Comparison of ENCODE assay signal across 17 cellular contexts in the genomic region with DNA sequence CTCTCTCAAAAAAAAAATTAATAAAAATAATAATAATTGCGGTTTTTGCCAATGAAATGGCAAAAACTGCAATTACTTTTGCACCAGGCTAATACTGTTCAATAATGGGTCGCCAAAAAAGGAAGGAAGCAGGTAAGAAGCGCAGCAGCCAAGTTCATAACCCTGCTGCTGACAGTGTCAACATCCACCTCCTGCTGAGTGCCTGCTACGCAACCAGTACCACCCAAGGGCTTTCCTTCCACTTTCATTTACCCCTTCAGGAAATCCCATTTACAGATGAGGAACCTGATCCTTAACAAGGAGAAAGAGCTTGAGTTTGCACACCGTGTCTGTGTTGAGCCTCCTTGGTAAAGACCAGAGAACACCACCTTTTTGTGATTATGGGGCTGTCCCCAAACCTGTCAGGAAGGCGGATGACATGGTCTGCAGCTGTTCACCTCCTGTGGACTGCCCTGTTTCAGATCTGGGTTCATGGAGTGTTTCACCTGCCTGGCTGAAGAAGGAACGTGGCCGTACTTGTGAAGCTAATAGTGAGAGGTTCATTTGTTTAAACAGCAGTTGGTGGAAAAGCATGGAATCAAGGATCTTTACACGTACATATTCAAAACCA.
A peak's percentile ranks its signal among the peaks of the same experiment; 100 is the strongest.
DNase-seq lines count a peak whose midpoint lies in the region; ATAC-seq and TF ChIP-seq lines count a peak whose summit lies in the region.
"Had no signal": no experiment of that assay in that cellular context is flagged by ENCODE, and none has a peak within 500 bp of the region (broad histone marks: within the 10 kb centered on the region; RNA-seq: fewer than 3 reads in every experiment).

No MANE protein-coding gene starts in this region.

- POLR2A ChIA-PET in CD8-positive, alpha-beta memory T cell (lab: Charles Lee) = no interaction called here

- H3K4me1 ChIP-seq in thyroid gland (no peaks in the 10 kb centered on the region), heart right ventricle (peaks cover 0 to 17% (median 0%) of the 10 kb centered on the region in 9 donors)
- peaks cover 7% of the 10 kb centered on the region for H3K4me1 ChIP-seq in CD8-positive, alpha-beta memory T cell (ENCODE audit: insufficient read depth, low read length)
- H3K4me1 ChIP-seq: breast epithelium, pancreas had no signal

- DNase-seq in NCI-H748 (lab: John Stamatoyannopoulos, UW; ENCODE audit: unreplicated experiment) (peak; percentile 11), NCI-H748 treated with DMSO at 0.1 percent for 48 hours (lab: John Stamatoyannopoulos, UW) (no peak), KBM-7 (peak; percentile 54), NOMO-1 treated with DMSO at 0.1 percent for 48 hours (lab: John Stamatoyannopoulos, UW; ENCODE audit: unreplicated experiment) (peak; percentile 36), mucosa of gallbladder (ENCODE audit: low spot score) (peak; percentile 34), thyroid gland (no peak), heart right ventricle (no peak)
- DNase-seq in CD8-positive, alpha-beta memory T cell = no peak
- DNase-seq: ACHN; activated CD4-positive, alpha-beta memory T cell treated with anti-CD3 and anti-CD28 coated beads, Interleukin-2, amount 10 ng/mL, durations not matched to agents 7 days and 5 days; left ventricle myocardium superior; NCI-H1048; NCI-H446; pancreas had no signal

- H3K4me3 ChIP-seq in thyroid gland (replicated peaks in 1 of 3) = no peak overlapping the region
- H3K4me3 ChIP-seq in heart right ventricle = no peak overlapping the region
- no peak overlapping the region for H3K4me3 ChIP-seq in CD8-positive, alpha-beta memory T cell (ENCODE audit: low read length)
- H3K4me3 ChIP-seq: breast epithelium, pancreas, vagina had no signal

- peaks cover 5 to 36% (median 8%) of the 10 kb centered on the region in 3 donors for H3K36me3 Mint-ChIP-seq in CD8-positive, alpha-beta memory T cell

- CTCF ChIA-PET in CD8-positive, alpha-beta memory T cell (lab: Charles Lee) = interaction anchor here (2.3 to 4.2 kb wide), 2 partner anchors 11 to 13 kb away, joined by 12 to 18 read pairs; no protein-coding TSS in a partner anchor

- no peak overlapping the region for H3K27ac Mint-ChIP-seq in CD8-positive, alpha-beta memory T cell
- H3K27ac Mint-ChIP-seq: activated CD4-positive, alpha-beta memory T cell treated with anti-CD3 and anti-CD28 coated beads, Interleukin-2, amount 10 ng/mL, durations not matched to agents 7 days and 5 days had no signal

- no peak for TF ChIP-seq POLR2A in thyroid gland (IDR thresholded peaks at IDR 0.05)

- H3K27ac ChIP-seq in thyroid gland (no peak overlapping the region), heart right ventricle (no peak overlapping the region)
- H3K27ac ChIP-seq in CD8-positive, alpha-beta memory T cell (ENCODE audit: low read depth, low read length) = no peak overlapping the region
- H3K27ac ChIP-seq: breast epithelium, vagina had no signal

- no peak overlapping the region for H3K4me3 Mint-ChIP-seq in CD8-positive, alpha-beta memory T cell
- H3K4me3 Mint-ChIP-seq: activated CD4-positive, alpha-beta memory T cell treated with anti-CD3 and anti-CD28 coated beads, Interleukin-2, amount 10 ng/mL, durations not matched to agents 7 days and 5 days had no signal

- intact Hi-C loops in thyroid gland (cut with DNase I) = no loop called here
- intact Hi-C loops in heart right ventricle (cut with DNase I) = no loop called here

- H3K27me3 Mint-ChIP-seq in CD8-positive, alpha-beta memory T cell = peaks cover 0 to 1% of the 10 kb centered on the region in 2 donors
- H3K27me3 Mint-ChIP-seq: activated CD4-positive, alpha-beta memory T cell treated with anti-CD3 and anti-CD28 coated beads, Interleukin-2, amount 10 ng/mL, durations not matched to agents 7 days and 5 days had no signal

- H3K9me3 ChIP-seq in thyroid gland (no peaks in the 10 kb centered on the region), heart right ventricle (peaks cover 0 to 18% (median 2%) of the 10 kb centered on the region in 11 donors)
- H3K9me3 ChIP-seq in CD8-positive, alpha-beta memory T cell (ENCODE audit: low read length) = no peaks in the 10 kb centered on the region
- H3K9me3 ChIP-seq: pancreas, vagina had no signal

- no peak for ATAC-seq in heart right ventricle
- ATAC-seq: esophagus mucosa, left ventricle myocardium superior had no signal

- in situ Hi-C loops in KBM-7 (cut with MboI; ENCODE audit: low pct_unique_long_range_greater_than_20kb, low sequenced_read_pairs) = no loop called here

- peaks cover 14 to 27% (median 23%) of the 10 kb centered on the region in 3 donors for H3K4me1 Mint-ChIP-seq in CD8-positive, alpha-beta memory T cell

- peaks cover 0 to 11% (median 2%) of the 10 kb centered on the region in 5 donors for H3K9me3 Mint-ChIP-seq in CD8-positive, alpha-beta memory T cell

- TF ChIP-seq CTCF in thyroid gland (IDR thresholded peaks at IDR 0.05) (no peak), heart right ventricle (IDR thresholded peaks at IDR 0.05) (no peak)

- WGBS in thyroid gland, 2 donors = 81 to 85% methylated on average over 9 of the region's 9 CpGs
- 80 to 85% methylated on average over 9 of the region's 9 CpGs for WGBS in heart right ventricle, 2 donors

- H3K27me3 ChIP-seq in thyroid gland (no peaks in the 10 kb centered on the region), heart right ventricle (no peaks in the 10 kb centered on the region)
- H3K27me3 ChIP-seq in CD8-positive, alpha-beta memory T cell (ENCODE audit: insufficient read depth, low read length, poor library complexity, severe bottlenecking) = no peaks in the 10 kb centered on the region
- H3K27me3 ChIP-seq: breast epithelium, pancreas, vagina had no signal

- H3K36me3 ChIP-seq in thyroid gland = no peaks in the 10 kb centered on the region
- H3K36me3 ChIP-seq in heart right ventricle = peaks cover 0 to 3% (median 0%) of the 10 kb centered on the region in 9 donors
- no peaks in the 10 kb centered on the region for H3K36me3 ChIP-seq in CD8-positive, alpha-beta memory T cell (ENCODE audit: insufficient read depth, low read length)
- H3K36me3 ChIP-seq: breast epithelium, pancreas, vagina had no signal

Comparison
In these comparisons a context has a peak if more than half of its experiments do, and no peak if none do; other contexts are left out.
1. DNase-seq: peak in NCI-H748 (single experiment), KBM-7 (single experiment), NOMO-1 treated with DMSO at 0.1 percent for 48 hours (single experiment) and mucosa of gallbladder (single experiment); none in NCI-H748 treated with DMSO at 0.1 percent for 48 hours (single experiment), thyroid gland (0 of 2), heart right ventricle (0 of 2) and CD8-positive, alpha-beta memory T cell (0 of 5).